1 cellular context compared by ENCODE assay signal in genomic region chr11:121157756-121158155, GRCh38.
TF ChIP-seq lines count a peak whose summit lies in the region.

No MANE protein-coding gene starts in this region.

TF ChIP-seq in IMR-90, 13 proteins besides CTCF, POLR2A, EP300 and RAD21 (continued from another document):
- TF ChIP-seq RCOR1 (IDR thresholded peaks at IDR 0.05; ENCODE audit: insufficient replicate concordance, low read length) (no peak), CHD1 (IDR thresholded peaks at IDR 0.05; ENCODE audit: low read depth, low read length) (no peak), NFE2L2 (IDR thresholded peaks at IDR 0.05; ENCODE audit: low read depth, low read length) (no peak), RFX5 (IDR thresholded peaks at IDR 0.05; ENCODE audit: low read depth, low read length) (no peak), USF2 (IDR thresholded peaks at IDR 0.05; ENCODE audit: low read depth, low read length) (no peak)
- TF ChIP-seq, protein P1, sequence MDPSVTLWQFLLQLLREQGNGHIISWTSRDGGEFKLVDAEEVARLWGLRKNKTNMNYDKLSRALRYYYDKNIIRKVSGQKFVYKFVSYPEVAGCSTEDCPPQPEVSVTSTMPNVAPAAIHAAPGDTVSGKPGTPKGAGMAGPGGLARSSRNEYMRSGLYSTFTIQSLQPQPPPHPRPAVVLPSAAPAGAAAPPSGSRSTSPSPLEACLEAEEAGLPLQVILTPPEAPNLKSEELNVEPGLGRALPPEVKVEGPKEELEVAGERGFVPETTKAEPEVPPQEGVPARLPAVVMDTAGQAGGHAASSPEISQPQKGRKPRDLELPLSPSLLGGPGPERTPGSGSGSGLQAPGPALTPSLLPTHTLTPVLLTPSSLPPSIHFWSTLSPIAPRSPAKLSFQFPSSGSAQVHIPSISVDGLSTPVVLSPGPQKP (IDR thresholded peaks at IDR 0.05; ENCODE audit: borderline replicate concordance, low read depth, low read length), result no peak
TF ChIP-seq in IMR-90: peak in this region for 0.
